Comparison of ENCODE assay signal across 13 cellular contexts in the genomic region with DNA sequence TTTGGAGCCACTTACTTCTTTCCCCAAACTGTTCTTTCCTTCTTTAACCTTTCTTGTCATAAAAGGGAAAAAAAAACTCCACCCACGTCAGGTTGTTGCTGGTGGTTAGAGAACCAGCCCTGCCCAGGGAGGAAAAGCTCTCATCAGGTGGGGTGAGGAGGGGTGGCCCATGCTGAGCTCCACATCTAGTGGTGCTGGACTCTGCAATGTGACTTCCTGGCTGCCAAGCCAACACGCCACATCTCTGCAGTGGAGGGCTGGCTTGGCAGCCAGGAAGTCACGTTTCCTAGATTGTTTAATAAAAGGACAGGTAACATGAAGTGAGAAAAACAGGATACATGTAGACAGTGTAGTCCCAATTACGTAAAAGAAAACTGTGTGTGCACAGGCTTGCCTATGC. TPM values are rescaled to one million over a fixed set of nuclear protein-coding genes. Genes with fewer than 3 reads are reported as not detected.
"Had no signal": no experiment of that assay in that cellular context is flagged by ENCODE, and none has a peak within 500 bp of the region (broad histone marks: within the 10 kb centered on the region; RNA-seq: fewer than 3 reads in every experiment).

No MANE protein-coding gene starts in this region.

- H3K27ac Mint-ChIP-seq: activated naive CD8-positive, alpha-beta T cell treated with anti-CD3 and anti-CD28 coated beads, Interleukin-2, amount 10 ng/mL, durations not matched to agents 7 days and 5 days; activated T-cell treated with anti-CD3 and anti-CD28 coated beads, Interleukin-2, amount 50 U/mL, for 72 hours; naive thymus-derived CD8-positive, alpha-beta T cell; stimulated activated naive CD8-positive, alpha-beta T cell treated with anti-CD3 and anti-CD28 coated beads, Interleukin-15, amount 100 ng/mL, for 72 hours had no signal

- H3K4me1 ChIP-seq: foreskin keratinocyte had no signal

- H3K9me3 Mint-ChIP-seq: activated naive CD8-positive, alpha-beta T cell treated with anti-CD3 and anti-CD28 coated beads, Interleukin-2, amount 10 ng/mL, durations not matched to agents 7 days and 5 days; activated T-cell treated with anti-CD3 and anti-CD28 coated beads, Interleukin-2, amount 50 U/mL, for 72 hours; naive thymus-derived CD8-positive, alpha-beta T cell; stimulated activated naive CD8-positive, alpha-beta T cell treated with anti-CD3 and anti-CD28 coated beads, Interleukin-15, amount 100 ng/mL, for 72 hours had no signal

- ATAC-seq: activated T-cell treated with anti-CD3 and anti-CD28 coated beads, Interleukin-2, amount 50 U/mL, for 72 hours; foreskin keratinocyte; naive thymus-derived CD8-positive, alpha-beta T cell; stimulated activated naive CD8-positive, alpha-beta T cell treated with anti-CD3 and anti-CD28 coated beads, Interleukin-15, amount 100 ng/mL, for 72 hours had no signal

- H3K4me3 Mint-ChIP-seq: activated naive CD8-positive, alpha-beta T cell treated with anti-CD3 and anti-CD28 coated beads, Interleukin-2, amount 10 ng/mL, durations not matched to agents 7 days and 5 days; activated T-cell treated with anti-CD3 and anti-CD28 coated beads, Interleukin-2, amount 50 U/mL, for 72 hours; naive thymus-derived CD8-positive, alpha-beta T cell; stimulated activated naive CD8-positive, alpha-beta T cell treated with anti-CD3 and anti-CD28 coated beads, Interleukin-15, amount 100 ng/mL, for 72 hours had no signal

- H3K27ac ChIP-seq: foreskin keratinocyte had no signal

- H3K36me3 Mint-ChIP-seq: activated naive CD8-positive, alpha-beta T cell treated with anti-CD3 and anti-CD28 coated beads, Interleukin-2, amount 10 ng/mL, durations not matched to agents 7 days and 5 days; naive thymus-derived CD8-positive, alpha-beta T cell had no signal

- DNase-seq: activated CD4-positive, alpha-beta T cell treated with anti-CD3 and anti-CD28 coated beads for 1 hour; activated CD4-positive, alpha-beta T cell treated with anti-CD3 and anti-CD28 coated beads, Interleukin-2, amount 50 U/mL, for 48 hours; activated naive CD8-positive, alpha-beta T cell treated with anti-CD3 and anti-CD28 coated beads, Interleukin-2, amount 10 ng/mL, durations not matched to agents 7 days and 5 days; activated T-cell treated with anti-CD3 and anti-CD28 coated beads, Interleukin-2, amount 50 U/mL, for 72 hours; anterior cingulate cortex; foreskin keratinocyte; head of caudate nucleus; mammary epithelial cell; naive thymus-derived CD8-positive, alpha-beta T cell; stimulated activated CD4-positive, alpha-beta T cell treated with anti-CD3 and anti-CD28 coated beads, Interleukin-4, amount 100 ng/mL, for 1 hour; stimulated activated CD8-positive, alpha-beta memory T cell treated with anti-CD3 and anti-CD28 coated beads, Interleukin-4, amount 100 ng/mL, for 48 hours; stimulated activated naive CD8-positive, alpha-beta T cell treated with anti-CD3 and anti-CD28 coated beads, Interleukin-15, amount 100 ng/mL, for 72 hours; T-helper 2 cell had no signal

- H3K4me1 Mint-ChIP-seq: naive thymus-derived CD8-positive, alpha-beta T cell; stimulated activated naive CD8-positive, alpha-beta T cell treated with anti-CD3 and anti-CD28 coated beads, Interleukin-15, amount 100 ng/mL, for 72 hours had no signal

- H3K27me3 Mint-ChIP-seq: stimulated activated naive CD8-positive, alpha-beta T cell treated with anti-CD3 and anti-CD28 coated beads, Interleukin-15, amount 100 ng/mL, for 72 hours had no signal

RNA-seq across cellular contexts. Expression of gene WIPF3, which starts 37.4 kb away (rescaled TPM):
- total RNA-seq: activated naive CD8-positive, alpha-beta T cell treated with anti-CD3 and anti-CD28 coated beads, Interleukin-2, amount 10 ng/mL, durations not matched to agents 7 days and 5 days; activated T-cell treated with anti-CD3 and anti-CD28 coated beads, Interleukin-2, amount 50 U/mL, for 72 hours had no signal
